In the genomic region with DNA sequence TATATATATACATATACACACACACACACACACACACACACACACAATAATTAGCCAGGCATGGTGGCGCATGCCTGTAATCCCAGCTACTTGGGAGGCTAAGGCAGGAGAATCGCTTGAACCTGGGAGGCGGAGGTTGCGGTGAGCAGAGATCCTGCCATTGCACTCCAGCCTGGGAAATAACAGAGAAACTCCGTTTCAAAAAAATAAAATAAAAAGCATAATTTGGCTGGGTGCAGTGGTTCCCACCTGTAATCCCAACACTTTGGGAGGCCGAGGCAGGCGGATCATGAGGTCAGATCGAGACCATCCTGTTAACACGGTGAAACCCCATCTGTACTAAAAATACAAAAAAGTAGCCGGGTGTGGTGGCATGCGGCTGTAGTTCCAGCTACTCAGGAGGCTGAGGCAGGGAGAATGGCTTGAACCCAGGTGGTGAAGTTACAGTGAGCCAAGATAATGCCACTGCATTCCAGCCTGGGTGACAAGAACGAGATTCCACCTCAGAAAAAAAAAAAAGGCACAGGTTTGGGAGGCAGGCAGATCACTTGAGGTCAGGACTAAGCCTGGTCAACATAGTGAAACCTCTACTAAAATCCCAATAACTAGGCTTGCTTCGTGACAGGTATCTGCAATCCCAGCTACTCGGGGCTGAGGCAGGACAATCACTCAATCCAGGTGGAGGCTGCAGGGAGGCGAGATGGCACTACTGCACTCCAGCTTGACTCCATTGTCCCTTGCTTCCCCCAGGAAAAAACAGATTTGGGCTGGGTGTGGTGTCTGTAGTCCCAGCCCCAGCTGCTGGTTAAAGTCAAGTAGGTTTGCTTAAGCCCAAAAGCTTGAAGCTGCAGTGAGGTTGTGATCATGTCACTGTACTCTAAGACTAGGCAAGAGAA, we compare ENCODE assay signal across 9 cellular contexts. TPM values are rescaled to one million over a fixed set of nuclear protein-coding genes. Genes with fewer than 3 reads are reported as not detected.
A peak's percentile ranks its signal among the peaks of the same experiment; 100 is the strongest.
DNase-seq lines count a peak whose midpoint lies in the region; ATAC-seq, FAIRE-seq and TF ChIP-seq lines count a peak whose summit lies in the region.
"Had no signal": no experiment of that assay in that cellular context is flagged by ENCODE, and none has a peak within 500 bp of the region (broad histone marks: within the 10 kb centered on the region; RNA-seq: fewer than 3 reads in every experiment).

No MANE protein-coding gene starts in this region.

- H3K27me3 Mint-ChIP-seq in CD4-positive, alpha-beta T cell, result no peaks in the 10 kb centered on the region

- peak; percentile 60 for TF ChIP-seq POLR2A in GM18951 (IDR thresholded peaks at IDR 0.05; ENCODE audit: extremely low read depth, insufficient read depth, insufficient read length)

- H3K9me3 ChIP-seq in CD4-positive, alpha-beta T cell (ENCODE audit: control insufficient read depth, low read length), result no peaks in the 10 kb centered on the region

- no peak for DNase-seq in CD4-positive, alpha-beta T cell
- peak; percentile 50 for DNase-seq in RCC 7860 (ENCODE audit: low spot score)
- peak; percentile 39 for DNase-seq in glomerular visceral epithelial cell (ENCODE audit: extremely low spot score)
- DNase-seq in T-helper 9 cell, result no peak
- no peak for DNase-seq in NCI-H187 treated with DMSO at 0.1 percent for 48 hours (lab: John Stamatoyannopoulos, UW)
- DNase-seq in nucleus accumbens (lab: John Stamatoyannopoulos, UW), result no peak

- peaks cover 48% of the 10 kb centered on the region for H3K36me3 Mint-ChIP-seq in CD4-positive, alpha-beta T cell (ENCODE audit: low read depth)

- no peaks in the 10 kb centered on the region for H3K9me3 Mint-ChIP-seq in CD4-positive, alpha-beta T cell

- no peak for FAIRE-seq in RCC 7860 (lab: Jason Lieb, UNC)

- in situ Hi-C loops in GM18951 (cut with MboI; ENCODE audit: low sequenced_read_pairs, unreplicated experiment), result loop anchor here (25.0 kb wide), 1 partner anchor 464 kb away; no protein-coding TSS in a partner anchor

- H3K4me3 Mint-ChIP-seq in CD4-positive, alpha-beta T cell, result peak overlapping the region; percentile 57

- ATAC-seq in CD4-positive, alpha-beta T cell (ENCODE audit: poor library complexity), result no peak
- no peak for ATAC-seq in GM18867 (IDR thresholded peaks at IDR 0.05; ENCODE audit: unreplicated experiment)

- intact Hi-C loops in CD4-positive, alpha-beta T cell (cut with DNase I, micrococcal nuclease), result no loop called here

- H3K27ac Mint-ChIP-seq in CD4-positive, alpha-beta T cell, result peak overlapping the region; percentile 57

- POLR2A ChIA-PET in CD4-positive, alpha-beta T cell (lab: Charles Lee), result interaction anchor here (1.2 to 9.4 kb wide), 8 partner anchors 9 to 260 kb away, joined by 3 to 599 read pairs (median 4); a partner anchor contains a TSS

- no peak for TF ChIP-seq CTCF in CD4-positive, alpha-beta T cell (IDR thresholded peaks at IDR 0.05)

- peak overlapping the region; percentile 26 for H3K27ac ChIP-seq in CD4-positive, alpha-beta T cell (ENCODE audit: low read depth, low read length)

- CTCF ChIA-PET in CD4-positive, alpha-beta T cell (lab: Charles Lee), result interaction anchor here (0.7 to 3.3 kb wide), 2 partner anchors 14 to 65 kb away, joined by 3 to 13 read pairs; a partner anchor contains a TSS

- no peaks in the 10 kb centered on the region for H3K27me3 ChIP-seq in CD4-positive, alpha-beta T cell (ENCODE audit: control insufficient read depth, insufficient read depth, low read length)

- H3K4me1 Mint-ChIP-seq in CD4-positive, alpha-beta T cell (ENCODE audit: low read depth), result peaks cover 52% of the 10 kb centered on the region

RNA-seq across cellular contexts. Expression of a gene that starts 11.8 kb away (rescaled TPM):
- 100 to 1,000 TPM; 289 to 297 TPM for total RNA-seq in CD4-positive, alpha-beta T cell

RNA-seq across cellular contexts. Expression of a gene that starts 18.5 kb away (rescaled TPM):
- total RNA-seq in CD4-positive, alpha-beta T cell, result under 1 TPM in 1 of 2 experiments, not detected in 1; 0.59 TPM
- total RNA-seq: LHCN-M2 had no signal

RNA-seq across cellular contexts. Expression of a gene that starts 19.3 kb away (rescaled TPM):
- total RNA-seq in CD4-positive, alpha-beta T cell, result 100 to 1,000 TPM in 1 of 2 experiments, 10 to 100 TPM in 1; 93.1 to 104 TPM

RNA-seq across cellular contexts. Expression of a gene that starts 29.5 kb away (rescaled TPM):
- total RNA-seq in CD4-positive, alpha-beta T cell, result 100 to 1,000 TPM; 231 to 234 TPM

RNA-seq across cellular contexts. Expression of a gene that starts 45.9 kb away (rescaled TPM):
- 100 to 1,000 TPM; 343 to 358 TPM for total RNA-seq in CD4-positive, alpha-beta T cell

Comparison
In these comparisons a context has a peak if more than half of its experiments do, and no peak if none do; other contexts are left out.
1. DNase-seq: peak in RCC 7860 (single experiment) and glomerular visceral epithelial cell (single experiment); none in CD4-positive, alpha-beta T cell (0 of 10), T-helper 9 cell (single experiment), NCI-H187 treated with DMSO at 0.1 percent for 48 hours (single experiment) and nucleus accumbens (0 of 56).